Comparison of ENCODE assay signal across 1 cellular context in genomic region chr3:12807066-12807465, GRCh38.
TF ChIP-seq lines count a peak whose summit lies in the region.

No MANE protein-coding gene starts in this region.

TF ChIP-seq in K562, 482 proteins besides CTCF, POLR2A, EP300 and RAD21:
- TF ChIP-seq DMBX1 (CRISPR knock-in tag; IDR thresholded peaks at IDR 0.05; ENCODE audit: borderline replicate concordance): no peak
- no peak for TF ChIP-seq ZNF584 (CRISPR knock-in tag; IDR thresholded peaks at IDR 0.05; ENCODE audit: low read depth)
- 0 out of 2 replicates have a peak, but pooled peaks have one; percentile 3 for TF ChIP-seq SMC3 (conservative IDR thresholded peaks at IDR 0.05; ENCODE audit: insufficient read depth, low read depth, low read length)
- no peak for TF ChIP-seq SMARCC2 (IDR thresholded peaks at IDR 0.05; ENCODE audit: low read depth)
- TF ChIP-seq ESRRA (IDR thresholded peaks at IDR 0.05; ENCODE audit: borderline replicate concordance, low read depth): peak; percentile 83
- no peak for TF ChIP-seq NKRF (IDR thresholded peaks at IDR 0.05; ENCODE audit: borderline replicate concordance)
- TF ChIP-seq HDAC1 (IDR thresholded peaks at IDR 0.05): no peak
- no peak for TF ChIP-seq MECOM (CRISPR knock-in tag; IDR thresholded peaks at IDR 0.05)
- no peak for TF ChIP-seq SMARCB1 (IDR thresholded peaks at IDR 0.05; ENCODE audit: insufficient read length, low read depth)
- TF ChIP-seq MAZ (CRISPR knock-in tag; conservative IDR thresholded peaks at IDR 0.05 in 1 of 2, IDR thresholded peaks at IDR 0.05 in 1 of 2): no peak
- TF ChIP-seq PYGO2 (tag; IDR thresholded peaks at IDR 0.05): no peak
- no peak for TF ChIP-seq NFE2L1 (tag; IDR thresholded peaks at IDR 0.05; ENCODE audit: borderline replicate concordance, low read depth)
- no peak for TF ChIP-seq CCAR2 (IDR thresholded peaks at IDR 0.05; ENCODE audit: low read depth, low read length)
- no peak for TF ChIP-seq SIX5 (IDR thresholded peaks at IDR 0.05; ENCODE audit: borderline replicate concordance in 1 of 2, insufficient read depth in 1 of 2, low read depth in 1 of 2, low read length in 2 of 2)
